In genomic region chr9:129342591-129342990, GRCh38 we compare ENCODE assay signal across 25 cellular contexts.
DNase-seq lines count a peak whose midpoint lies in the region; ATAC-seq and TF ChIP-seq lines count a peak whose summit lies in the region.
"Had no signal": no experiment of that assay in that cellular context is flagged by ENCODE, and none has a peak within 500 bp of the region (broad histone marks: within the 10 kb centered on the region; RNA-seq: fewer than 3 reads in every experiment).

No MANE protein-coding gene starts in this region.

- no peak overlapping the region for H3K18ac ChIP-seq in trophoblast cell (ENCODE audit: low read length)

- H2AK5ac ChIP-seq in trophoblast cell (ENCODE audit: low read length), result peak overlapping the region; percentile 71

- H3K9me3 ChIP-seq in right cardiac atrium (ENCODE audit: control insufficient read depth, low read length), result no peaks in the 10 kb centered on the region
- no peaks in the 10 kb centered on the region for H3K9me3 ChIP-seq in esophagus muscularis mucosa
- H3K9me3 ChIP-seq in trophoblast cell (ENCODE audit: insufficient read depth, low read depth, low read length), result peaks cover 5% of the 10 kb centered on the region
- no peaks in the 10 kb centered on the region for H3K9me3 ChIP-seq in vagina
- H3K9me3 ChIP-seq: adrenal gland, BE2C, pancreas had no signal

- no peak overlapping the region for H4K8ac ChIP-seq in trophoblast cell (ENCODE audit: low read depth, low read length)

- no peak overlapping the region for H3K9ac ChIP-seq in trophoblast cell (ENCODE audit: low read length)

- no peaks in the 10 kb centered on the region for H3K79me2 ChIP-seq in trophoblast cell (ENCODE audit: control insufficient read depth, insufficient read depth, low read length, poor library complexity)

- H3K4me1 ChIP-seq in right cardiac atrium (ENCODE audit: control insufficient read depth, insufficient read depth, low read length) (peaks cover 2% of the 10 kb centered on the region), esophagus muscularis mucosa (peaks cover 3 to 24% (median 17%) of the 10 kb centered on the region in 4 donors), trophoblast cell (ENCODE audit: control insufficient read depth in 1 of 2, insufficient read depth in 2 of 2, low read length in 2 of 2) (peaks cover 12 to 27% of the 10 kb centered on the region in 2 experiments), vagina (peaks cover 36% of the 10 kb centered on the region)
- H3K4me1 ChIP-seq: BE2C, pancreas had no signal

- H4K12ac ChIP-seq in trophoblast cell (ENCODE audit: low read depth, low read length), result no peak overlapping the region

- TF ChIP-seq POLR2A in esophagus muscularis mucosa (IDR thresholded peaks at IDR 0.05; ENCODE audit: low read depth) (no peak), vagina (IDR thresholded peaks at IDR 0.05) (no peak)

- no peak overlapping the region for H3K27ac ChIP-seq in right cardiac atrium (ENCODE audit: low read length)
- peak overlapping the region; percentile 20 to 70 (median 51) for H3K27ac ChIP-seq in esophagus muscularis mucosa (replicated peaks in 1 of 4)
- no peak overlapping the region for H3K27ac ChIP-seq in trophoblast cell (ENCODE audit: low read depth, low read length)
- H3K27ac ChIP-seq in vagina, result peak overlapping the region; percentile 82

- H3K4ac ChIP-seq in trophoblast cell (ENCODE audit: low read depth, low read length), result no peak overlapping the region

- no peaks in the 10 kb centered on the region for H3K36me3 ChIP-seq in esophagus muscularis mucosa
- H3K36me3 ChIP-seq in trophoblast cell (ENCODE audit: control insufficient read depth in 1 of 2, insufficient read depth in 2 of 2, low read length in 2 of 2), result no peaks in the 10 kb centered on the region
- no peaks in the 10 kb centered on the region for H3K36me3 ChIP-seq in vagina
- H3K36me3 ChIP-seq: adrenal gland, BE2C, pancreas had no signal

- H3K23ac ChIP-seq in trophoblast cell (ENCODE audit: low read length), result no peak overlapping the region

- DNase-seq in right cardiac atrium, result peak in 2 of 3 donors; percentile 56 to 61
- no peak for DNase-seq in cardiac septum (ENCODE audit: low spot score)
- no peak for DNase-seq in esophagus muscularis mucosa (ENCODE audit: extremely low spot score)
- no peak for DNase-seq in trophoblast cell
- DNase-seq in vagina (ENCODE audit: extremely low spot score in 2 of 2), result no peak
- no peak for DNase-seq in NCI-H146 treated with DMSO at 0.1 percent for 48 hours (lab: John Stamatoyannopoulos, UW; ENCODE audit: unreplicated experiment)
- no peak for DNase-seq in NCI-H1436 treated with DMSO at 0.1 percent for 48 hours (lab: John Stamatoyannopoulos, UW)
- DNase-seq: activated CD4-positive, alpha-beta T cell treated with anti-CD3 and anti-CD28 coated beads for 4 hours; activated CD8-positive, alpha-beta memory T cell treated with anti-CD3 and anti-CD28 coated beads for 24 hours; activated gamma-delta T cell treated with Interleukin-2 at 50 U/mL for 16 hours; activated T-cell treated with anti-CD3 and anti-CD28 coated beads, Interleukin-2, amount 50 U/mL, for 1 hour; adrenal gland; BE2C; DMS79; GF-D8; GOT3; head of caudate nucleus; KG1; left cardiac atrium; natural killer cell; NCI-H146; NCI-H524 treated with DMSO at 0.1 percent for 48 hours; stimulated activated naive CD8-positive, alpha-beta T cell treated with anti-CD3 and anti-CD28 coated beads, Interleukin-15, Interleukin-2, amounts not matched to agents 100 U/mL and 50 U/mL, for 24 hours had no signal

- no peak for TF ChIP-seq CTCF in esophagus muscularis mucosa (IDR thresholded peaks at IDR 0.05)
- TF ChIP-seq CTCF in vagina (IDR thresholded peaks at IDR 0.05), result no peak

- H4K91ac ChIP-seq in trophoblast cell (ENCODE audit: low read depth, low read length), result peak overlapping the region; percentile 45

- H3K4me2 ChIP-seq in trophoblast cell (ENCODE audit: low read length), result no peak overlapping the region

- peak overlapping the region; percentile 6 for H2BK5ac ChIP-seq in trophoblast cell (ENCODE audit: low read depth, low read length, poor library complexity)

- intact Hi-C loops in right cardiac atrium (cut with DNase I) (no loop called here), cardiac septum (cut with DNase I) (no loop called here), esophagus muscularis mucosa (cut with DNase I) (no loop called here), vagina (cut with DNase I) (no loop called here)

- ATAC-seq in right cardiac atrium, result no peak
- ATAC-seq in GM21529 (IDR thresholded peaks at IDR 0.05; ENCODE audit: unreplicated experiment), result no peak
- ATAC-seq: left cardiac atrium; natural killer cell; pancreas; stimulated activated naive CD8-positive, alpha-beta T cell treated with anti-CD3 and anti-CD28 coated beads, Interleukin-15, Interleukin-2, amounts not matched to agents 100 U/mL and 50 U/mL, for 24 hours had no signal

- no peak overlapping the region for H2BK120ac ChIP-seq in trophoblast cell (ENCODE audit: insufficient read depth, low read length, poor library complexity)

- H2BK12ac ChIP-seq in trophoblast cell (ENCODE audit: low read length), result peak overlapping the region; percentile 21

- H3K79me1 ChIP-seq in trophoblast cell (ENCODE audit: low read length), result peaks cover 21% of the 10 kb centered on the region

- H3K27me3 ChIP-seq in right cardiac atrium (ENCODE audit: control insufficient read depth, insufficient read depth) (no peaks in the 10 kb centered on the region), esophagus muscularis mucosa (no peaks in the 10 kb centered on the region), trophoblast cell (ENCODE audit: insufficient read depth, low read length) (no peaks in the 10 kb centered on the region), vagina (no peaks in the 10 kb centered on the region)
- H3K27me3 ChIP-seq: adrenal gland, BE2C, pancreas had no signal

- WGBS in right cardiac atrium, result 86% methylated on average over 12 of the region's 12 CpGs
- 89% methylated on average over 8 of the region's 12 CpGs for WGBS in esophagus muscularis mucosa
- no CpG with 5 or more reads among the region's 12 CpGs for WGBS in trophoblast cell (ENCODE audit: extremely low coverage, insufficient coverage, insufficient read length)

- H2AFZ ChIP-seq in trophoblast cell (ENCODE audit: insufficient read depth, low read length, poor library complexity), result no peak overlapping the region

- no peak for TF ChIP-seq EP300 in esophagus muscularis mucosa (IDR thresholded peaks at IDR 0.05)

- H3K14ac ChIP-seq in trophoblast cell (ENCODE audit: low read length), result no peak overlapping the region

- no peak overlapping the region for H3K4me3 ChIP-seq in right cardiac atrium (ENCODE audit: low read length)
- no peak overlapping the region for H3K4me3 ChIP-seq in esophagus muscularis mucosa
- H3K4me3 ChIP-seq in trophoblast cell (ENCODE audit: low read depth, low read length), result no peak overlapping the region
- H3K4me3 ChIP-seq in vagina, result no peak overlapping the region
- H3K4me3 ChIP-seq: adrenal gland, pancreas had no signal

Comparison
In these comparisons a context has a peak if more than half of its experiments do, and no peak if none do; other contexts are left out.
1. DNase-seq: peak in right cardiac atrium (2 of 3); none in cardiac septum (single experiment), esophagus muscularis mucosa (single experiment), trophoblast cell (0 of 2), vagina (0 of 2), NCI-H146 treated with DMSO at 0.1 percent for 48 hours (single experiment) and NCI-H1436 treated with DMSO at 0.1 percent for 48 hours (single experiment).
2. H3K27ac ChIP-seq: peak in esophagus muscularis mucosa (4 of 4) and vagina (single experiment); none in right cardiac atrium (single experiment) and trophoblast cell (single experiment).